Comparison of ENCODE assay signal across 15 cellular contexts in genomic region chr2:141899740-141900139, GRCh38.
DNase-seq lines count a peak whose midpoint lies in the region; ATAC-seq and TF ChIP-seq lines count a peak whose summit lies in the region.
"Had no signal": no experiment of that assay in that cellular context is flagged by ENCODE, and none has a peak within 500 bp of the region (broad histone marks: within the 10 kb centered on the region; RNA-seq: fewer than 3 reads in every experiment).

No MANE protein-coding gene starts in this region.

- peak; percentile 55 for ATAC-seq in left lung

- in situ Hi-C loops in G401 (cut with HindIII; ENCODE audit: low sequenced_read_pairs): no loop called here

- 77 to 83% (median 82%) methylated on average over 4 of the region's 4 CpGs for WGBS in adrenal gland, 4 donors

- H3K36me3 ChIP-seq in HEK293 (ENCODE audit: control insufficient read depth in 2 of 2, insufficient read depth in 1 of 2, low read length in 2 of 2) (no peaks in the 10 kb centered on the region), left lung (no peaks in the 10 kb centered on the region), adrenal gland (replicated peaks in 1 of 2) (no peaks in the 10 kb centered on the region)
- H3K36me3 ChIP-seq: MG63, SJCRH30 had no signal

- intact Hi-C loops in left lung (cut with DNase I) (no loop called here), adrenal gland (cut with DNase I) (no loop called here)

- no peak overlapping the region for H3K27ac ChIP-seq in HEK293 (ENCODE audit: extremely low read depth, low read depth, low read length)
- peak overlapping the region; percentile 53 for H3K27ac ChIP-seq in VCaP
- H3K27ac ChIP-seq in left lung: no peak overlapping the region
- no peak overlapping the region for H3K27ac ChIP-seq in adrenal gland
- H3K27ac ChIP-seq: SJCRH30 had no signal

- H3K4me1 ChIP-seq in HEK293 (ENCODE audit: control insufficient read depth, insufficient read depth, low read length): no peaks in the 10 kb centered on the region
- no peaks in the 10 kb centered on the region for H3K4me1 ChIP-seq in left lung
- no peaks in the 10 kb centered on the region for H3K4me1 ChIP-seq in adrenal gland (replicated peaks in 1 of 2)
- H3K4me1 ChIP-seq: SJCRH30 had no signal

- H3K27me3 ChIP-seq in left lung (no peaks in the 10 kb centered on the region), adrenal gland (no peaks in the 10 kb centered on the region)
- H3K27me3 ChIP-seq: MG63, SJCRH30 had no signal

- H3K4me3 ChIP-seq in HEK293 (ENCODE audit: low read depth, low read length) (no peak overlapping the region), left lung (no peak overlapping the region), adrenal gland (no peak overlapping the region), foreskin fibroblast (ENCODE audit: low read depth in 1 of 2, low read length in 2 of 2) (no peak overlapping the region)
- H3K4me3 ChIP-seq: MG63, SJCRH30 had no signal

- TF ChIP-seq POLR2A in adrenal gland (IDR thresholded peaks at IDR 0.05): no peak

- POLR2A ChIA-PET in HEK293 (lab: Yijun Ruan, JAX): no interaction called here

- H3K9me3 ChIP-seq in HEK293 (ENCODE audit: control insufficient read depth, insufficient read depth, low read depth, low read length): no peaks in the 10 kb centered on the region
- H3K9me3 ChIP-seq in left lung: no peaks in the 10 kb centered on the region
- H3K9me3 ChIP-seq in adrenal gland (replicated peaks in 1 of 3): no peaks in the 10 kb centered on the region
- H3K9me3 ChIP-seq: MG63, SJCRH30 had no signal

- DNase-seq in G401 (ENCODE audit: low spot score) (peak; percentile 67), left lung (no peak), mucosa of gallbladder (ENCODE audit: low spot score) (no peak), adrenal gland (no peak), foreskin fibroblast (no peak)
- DNase-seq: DND-41, H9, Karpas-422, MG63, NCI-H1105, NCI-H1930, NCI-H446 treated with DMSO at 0.1 percent for 48 hours, SJCRH30 had no signal

- CTCF ChIA-PET in HEK293 (lab: Yijun Ruan, JAX): interaction anchor here (0.7 to 1.7 kb wide), 2 partner anchors 12 to 1047 kb away, joined by 3 to 5 read pairs; no protein-coding TSS in a partner anchor

- TF ChIP-seq CTCF in HEK293 (tag by site-specific recombination; IDR thresholded peaks at IDR 0.05): no peak
- TF ChIP-seq CTCF in VCaP (conservative IDR thresholded peaks at IDR 0.05): no peak
- TF ChIP-seq CTCF in left lung (IDR thresholded peaks at IDR 0.05): no peak
- TF ChIP-seq CTCF in adrenal gland (IDR thresholded peaks at IDR 0.05): no peak
- no peak for TF ChIP-seq CTCF in foreskin fibroblast (IDR thresholded peaks at IDR 0.05; ENCODE audit: low read depth, low read length)

TF ChIP-seq in HEK293, 187 proteins besides CTCF, POLR2A, EP300 and RAD21:
- no peak for TF ChIP-seq PRDM6 (tag by site-specific recombination; IDR thresholded peaks at IDR 0.05)
- no peak for TF ChIP-seq ZNF19 (tag by site-specific recombination; IDR thresholded peaks at IDR 0.05; ENCODE audit: low read depth)
- no peak for TF ChIP-seq ZFHX2 (tag by site-specific recombination; conservative IDR thresholded peaks at IDR 0.05)
- TF ChIP-seq GLIS1 (tag by site-specific recombination; IDR thresholded peaks at IDR 0.05): peak; percentile 76
- peak; percentile 81 for TF ChIP-seq ZIC2 (tag by site-specific recombination; IDR thresholded peaks at IDR 0.05)
- TF ChIP-seq KLF16 (tag by site-specific recombination; IDR thresholded peaks at IDR 0.05): no peak
- TF ChIP-seq ZNF433 (tag by site-specific recombination; IDR thresholded peaks at IDR 0.05; ENCODE audit: low read depth): no peak
